ENCODE assay signal across 15 cellular contexts in genomic region chr21:38995755-38996154, GRCh38.
"Had no signal": no experiment of that assay in that cellular context is flagged by ENCODE, and none has a peak within 500 bp of the region (broad histone marks: within the 10 kb centered on the region; RNA-seq: fewer than 3 reads in every experiment).

No MANE protein-coding gene starts in this region.

- H3K36me3 ChIP-seq: ovary, stomach, thoracic aorta had no signal

- ATAC-seq: activated CD8-positive, alpha-beta memory T cell treated with anti-CD3 and anti-CD28 coated beads, Interleukin-2, amount 10 ng/mL, durations not matched to agents 7 days and 5 days; activated naive CD4-positive, alpha-beta T cell treated with anti-CD3 and anti-CD28 coated beads, Interleukin-2, amount 50 U/mL, for 72 hours; body of pancreas; esophagus mucosa; left lobe of liver had no signal

- H3K27ac ChIP-seq: body of pancreas, ovary, stomach, thoracic aorta had no signal

- H3K9me3 ChIP-seq: body of pancreas, ovary, stomach, thoracic aorta had no signal

- DNase-seq: activated CD4-positive, alpha-beta T cell treated with anti-CD3 and anti-CD28 coated beads, Interleukin-2, amount 50 U/mL, for 48 hours; activated CD4-positive, CD25-positive, alpha-beta regulatory T cell treated with anti-CD3 and anti-CD28 coated beads, Interleukin-2, amount 50 U/mL, for 72 hours; activated CD8-positive, alpha-beta memory T cell treated with anti-CD3 and anti-CD28 coated beads, Interleukin-2, amount 10 ng/mL, durations not matched to agents 7 days and 5 days; activated effector memory CD4-positive, alpha-beta T cell treated with anti-CD3 and anti-CD28 coated beads, Interleukin-2, amount 50 U/mL, for 16 hours; activated T-cell treated with anti-CD3 and anti-CD28 coated beads, Interleukin-2, amount 50 U/mL, for 24 hours; amniotic stem cell; body of pancreas; mesenchymal stem cell; ovary; stimulated activated CD4-positive, alpha-beta T cell treated with anti-CD3 and anti-CD28 coated beads, Interleukin-4, amount 100 ng/mL, for 4 hours; stomach had no signal

- H3K27me3 ChIP-seq: body of pancreas, ovary, stomach had no signal

- H3K4me3 ChIP-seq: body of pancreas, ovary, stomach, thoracic aorta had no signal
